ENCODE assay signal across 11 cellular contexts in the genomic region with DNA sequence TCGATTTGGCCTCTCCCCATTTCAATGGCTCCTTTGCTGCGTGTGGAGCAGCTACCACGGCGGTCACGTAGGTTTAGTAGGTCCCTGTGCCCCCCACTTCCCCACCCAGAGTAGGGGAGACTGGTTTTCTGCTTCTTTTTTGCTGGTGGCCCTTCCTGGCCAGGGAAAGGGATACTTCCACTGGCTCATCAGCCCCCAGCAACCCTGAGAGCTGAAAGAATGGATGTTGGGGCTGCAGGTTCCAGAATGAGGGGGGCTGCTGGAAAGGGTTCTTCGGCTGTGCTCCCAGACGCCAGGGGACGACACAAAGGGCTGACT.
DNase-seq lines count a peak whose midpoint lies in the region; ATAC-seq and TF ChIP-seq lines count a peak whose summit lies in the region.
"Had no signal": no experiment of that assay in that cellular context is flagged by ENCODE, and none has a peak within 500 bp of the region (broad histone marks: within the 10 kb centered on the region; RNA-seq: fewer than 3 reads in every experiment).

No MANE protein-coding gene starts in this region.

- peaks cover 54% of the 10 kb centered on the region for H3K4me1 Mint-ChIP-seq in activated CD8-positive, alpha-beta T cell treated with anti-CD3 and anti-CD28 coated beads, Interleukin-2, amount 10 ng/mL, durations not matched to agents 7 days and 5 days (ENCODE audit: low read depth)
- H3K4me1 Mint-ChIP-seq in activated CD8-positive, alpha-beta T cell treated with anti-CD3 and anti-CD28 coated beads for 36 hours (ENCODE audit: low read depth): peaks cover 38% of the 10 kb centered on the region
- peaks cover 44% of the 10 kb centered on the region for H3K4me1 Mint-ChIP-seq in activated CD4-positive, alpha-beta memory T cell treated with anti-CD3 and anti-CD28 coated beads, Interleukin-2, amount 10 ng/mL, durations not matched to agents 7 days and 5 days

- peaks cover 2% of the 10 kb centered on the region for H3K36me3 Mint-ChIP-seq in activated CD8-positive, alpha-beta T cell treated with anti-CD3 and anti-CD28 coated beads, Interleukin-2, amount 10 ng/mL, durations not matched to agents 7 days and 5 days (ENCODE audit: low read depth)
- no peaks in the 10 kb centered on the region for H3K36me3 Mint-ChIP-seq in activated CD8-positive, alpha-beta T cell treated with anti-CD3 and anti-CD28 coated beads for 36 hours (ENCODE audit: low read depth)
- peaks cover 7% of the 10 kb centered on the region for H3K36me3 Mint-ChIP-seq in activated CD4-positive, alpha-beta memory T cell treated with anti-CD3 and anti-CD28 coated beads, Interleukin-2, amount 10 ng/mL, durations not matched to agents 7 days and 5 days (ENCODE audit: low read depth)
- H3K36me3 Mint-ChIP-seq: activated naive CD8-positive, alpha-beta T cell had no signal

- H3K27me3 Mint-ChIP-seq in activated CD8-positive, alpha-beta T cell treated with anti-CD3 and anti-CD28 coated beads, Interleukin-2, amount 10 ng/mL, durations not matched to agents 7 days and 5 days (ENCODE audit: low read depth): no peaks in the 10 kb centered on the region
- no peaks in the 10 kb centered on the region for H3K27me3 Mint-ChIP-seq in activated CD8-positive, alpha-beta T cell treated with anti-CD3 and anti-CD28 coated beads for 36 hours
- no peaks in the 10 kb centered on the region for H3K27me3 Mint-ChIP-seq in activated CD4-positive, alpha-beta memory T cell treated with anti-CD3 and anti-CD28 coated beads, Interleukin-2, amount 10 ng/mL, durations not matched to agents 7 days and 5 days
- H3K27me3 Mint-ChIP-seq: activated naive CD8-positive, alpha-beta T cell had no signal

- peak overlapping the region; percentile 15 for H3K4me3 Mint-ChIP-seq in activated CD8-positive, alpha-beta T cell treated with anti-CD3 and anti-CD28 coated beads, Interleukin-2, amount 10 ng/mL, durations not matched to agents 7 days and 5 days
- no peak overlapping the region for H3K4me3 Mint-ChIP-seq in activated CD8-positive, alpha-beta T cell treated with anti-CD3 and anti-CD28 coated beads for 36 hours
- no peak overlapping the region for H3K4me3 Mint-ChIP-seq in activated CD4-positive, alpha-beta memory T cell treated with anti-CD3 and anti-CD28 coated beads, Interleukin-2, amount 10 ng/mL, durations not matched to agents 7 days and 5 days

- TF ChIP-seq CTCF in activated CD8-positive, alpha-beta T cell treated with anti-CD3 and anti-CD28 coated beads for 36 hours (IDR thresholded peaks at IDR 0.05): no peak

- peak overlapping the region; percentile 15 for H3K27ac Mint-ChIP-seq in activated CD8-positive, alpha-beta T cell treated with anti-CD3 and anti-CD28 coated beads, Interleukin-2, amount 10 ng/mL, durations not matched to agents 7 days and 5 days
- no peak overlapping the region for H3K27ac Mint-ChIP-seq in activated CD8-positive, alpha-beta T cell treated with anti-CD3 and anti-CD28 coated beads for 36 hours
- H3K27ac Mint-ChIP-seq in activated CD4-positive, alpha-beta memory T cell treated with anti-CD3 and anti-CD28 coated beads, Interleukin-2, amount 10 ng/mL, durations not matched to agents 7 days and 5 days: peak overlapping the region; percentile 35

- CTCF ChIA-PET in activated CD8-positive, alpha-beta T cell treated with anti-CD3 and anti-CD28 coated beads, Interleukin-2, amount 10 ng/mL, durations not matched to agents 7 days and 5 days (lab: Charles Lee): interaction anchor here (1.2 kb wide), 1 partner anchor 19 kb away, joined by 3 read pairs; no protein-coding TSS in a partner anchor
- CTCF ChIA-PET in activated CD8-positive, alpha-beta T cell treated with anti-CD3 and anti-CD28 coated beads for 36 hours (lab: Charles Lee): interaction anchor here (2.9 kb wide), 1 partner anchor 50 kb away, joined by 9 read pairs; no protein-coding TSS in a partner anchor
- CTCF ChIA-PET in activated CD4-positive, alpha-beta memory T cell treated with anti-CD3 and anti-CD28 coated beads, Interleukin-2, amount 10 ng/mL, durations not matched to agents 7 days and 5 days (lab: Charles Lee): no interaction called here

- intact Hi-C loops in activated CD8-positive, alpha-beta T cell treated with anti-CD3 and anti-CD28 coated beads for 36 hours (cut with micrococcal nuclease): no loop called here

- H3K9me3 Mint-ChIP-seq in activated CD8-positive, alpha-beta T cell treated with anti-CD3 and anti-CD28 coated beads, Interleukin-2, amount 10 ng/mL, durations not matched to agents 7 days and 5 days (ENCODE audit: insufficient read depth): no peaks in the 10 kb centered on the region
- no peaks in the 10 kb centered on the region for H3K9me3 Mint-ChIP-seq in activated CD8-positive, alpha-beta T cell treated with anti-CD3 and anti-CD28 coated beads for 36 hours
- H3K9me3 Mint-ChIP-seq in activated CD4-positive, alpha-beta memory T cell treated with anti-CD3 and anti-CD28 coated beads, Interleukin-2, amount 10 ng/mL, durations not matched to agents 7 days and 5 days: no peaks in the 10 kb centered on the region

- no peak for ATAC-seq in activated CD8-positive, alpha-beta T cell treated with anti-CD3 and anti-CD28 coated beads, Interleukin-2, amount 10 ng/mL, durations not matched to agents 7 days and 5 days
- no peak for ATAC-seq in activated CD8-positive, alpha-beta T cell treated with anti-CD3 and anti-CD28 coated beads for 36 hours
- no peak for ATAC-seq in GM21786 (IDR thresholded peaks at IDR 0.05; ENCODE audit: unreplicated experiment)
- no peak for ATAC-seq in GM18502 (IDR thresholded peaks at IDR 0.05; ENCODE audit: poor library complexity, unreplicated experiment)

- DNase-seq in activated CD8-positive, alpha-beta T cell treated with anti-CD3 and anti-CD28 coated beads, Interleukin-2, amount 10 ng/mL, durations not matched to agents 7 days and 5 days: no peak
- DNase-seq in activated CD8-positive, alpha-beta T cell treated with anti-CD3 and anti-CD28 coated beads for 36 hours: no peak
- no peak for DNase-seq in activated CD4-positive, alpha-beta memory T cell treated with anti-CD3 and anti-CD28 coated beads, Interleukin-2, amount 10 ng/mL, durations not matched to agents 7 days and 5 days
- peak; percentile 32 for DNase-seq in islet precursor cell
- no peak for DNase-seq in ecto neural progenitor cell (ENCODE audit: low spot score)
- DNase-seq: NCI-H1092 treated with DMSO at 0.1 percent for 48 hours; stimulated activated CD4-positive, alpha-beta T cell treated with anti-CD3 and anti-CD28 coated beads, Interleukin-4, amount 100 ng/mL, for 24 hours had no signal

- POLR2A ChIA-PET in activated CD8-positive, alpha-beta T cell treated with anti-CD3 and anti-CD28 coated beads, Interleukin-2, amount 10 ng/mL, durations not matched to agents 7 days and 5 days (lab: Charles Lee): interaction anchor here (1.9 to 6.2 kb wide), 4 partner anchors 11 to 20 kb away, joined by 6 to 45 read pairs (median 8); no protein-coding TSS in a partner anchor
- POLR2A ChIA-PET in activated CD8-positive, alpha-beta T cell treated with anti-CD3 and anti-CD28 coated beads for 36 hours (lab: Charles Lee): interaction anchor here (2.3 to 2.6 kb wide), 2 partner anchors 11 to 15 kb away, joined by 10 to 12 read pairs; no protein-coding TSS in a partner anchor
- POLR2A ChIA-PET in activated CD4-positive, alpha-beta memory T cell treated with anti-CD3 and anti-CD28 coated beads, Interleukin-2, amount 10 ng/mL, durations not matched to agents 7 days and 5 days (lab: Charles Lee): interaction anchor here (4.0 to 6.7 kb wide), 2 partner anchors 14 to 19 kb away, joined by 41 to 70 read pairs; no protein-coding TSS in a partner anchor

- H3K27ac ChIP-seq in temporal lobe (ENCODE audit: low read depth, low read length): peak overlapping the region; percentile 96
